10 cellular contexts compared by ENCODE assay signal in genomic region chr9:123678878-123679329, GRCh38.
DNase-seq lines count a peak whose midpoint lies in the region; ATAC-seq and TF ChIP-seq lines count a peak whose summit lies in the region.
"Had no signal": no experiment of that assay in that cellular context is flagged by ENCODE, and none has a peak within 500 bp of the region (broad histone marks: within the 10 kb centered on the region; RNA-seq: fewer than 3 reads in every experiment).

No MANE protein-coding gene starts in this region.

- peaks cover 34% of the 10 kb centered on the region for H3K36me3 Mint-ChIP-seq in CD8-positive, alpha-beta T cell

- H3K4me1 Mint-ChIP-seq in CD8-positive, alpha-beta T cell (ENCODE audit: low read depth), result peaks cover 17% of the 10 kb centered on the region

- peak overlapping the region; percentile 88 for H3K4me2 ChIP-seq in KMS-11

- no peak for ATAC-seq in CD8-positive, alpha-beta T cell
- ATAC-seq in GM19463 (IDR thresholded peaks at IDR 0.05; ENCODE audit: unreplicated experiment), result no peak
- ATAC-seq: gastrocnemius medialis had no signal

- peaks cover 3% of the 10 kb centered on the region for H3K9me3 Mint-ChIP-seq in CD8-positive, alpha-beta T cell

- DNase-seq in CD8-positive, alpha-beta T cell, result no peak
- DNase-seq in astrocyte of the hippocampus (ENCODE audit: low read depth, low spot score), result peak; percentile 43
- DNase-seq in activated CD4-positive, CD25-positive, alpha-beta regulatory T cell treated with anti-CD3 and anti-CD28 coated beads, Interleukin-2, amount 50 U/mL, for 72 hours, result no peak
- no peak for DNase-seq in H7
- DNase-seq: effector CD4-positive, alpha-beta T cell; gastrocnemius medialis; natural killer cell had no signal

- H3K27me3 ChIP-seq in CD8-positive, alpha-beta T cell (ENCODE audit: insufficient read depth, low read length), result no peaks in the 10 kb centered on the region
- H3K27me3 ChIP-seq in KMS-11 (ENCODE audit: insufficient read depth, low read depth) (no peaks in the 10 kb centered on the region), neutrophil (no peaks in the 10 kb centered on the region), H7 (ENCODE audit: control insufficient read depth, insufficient read depth, low read length) (no peaks in the 10 kb centered on the region)
- H3K27me3 ChIP-seq: gastrocnemius medialis had no signal

- H3K36me3 ChIP-seq in CD8-positive, alpha-beta T cell (ENCODE audit: insufficient read depth, low read length), result no peaks in the 10 kb centered on the region
- H3K36me3 ChIP-seq in KMS-11 (ENCODE audit: insufficient read depth) (no peaks in the 10 kb centered on the region), neutrophil (peaks cover 7% of the 10 kb centered on the region), H7 (replicated peaks; ENCODE audit: control insufficient read depth, insufficient read depth, low read length) (no peaks in the 10 kb centered on the region)
- H3K36me3 ChIP-seq: gastrocnemius medialis had no signal

- H3K4me3 Mint-ChIP-seq in CD8-positive, alpha-beta T cell, result no peak overlapping the region
- H3K4me3 Mint-ChIP-seq: natural killer cell had no signal

- H2AFZ ChIP-seq in KMS-11 (ENCODE audit: low read depth), result no peak overlapping the region

- no peak overlapping the region for H3K4me3 ChIP-seq in CD8-positive, alpha-beta T cell (ENCODE audit: low read depth, low read length)
- H3K4me3 ChIP-seq in KMS-11 (IDR thresholded peaks at IDR 0.05; ENCODE audit: insufficient read depth, low read depth, low read length), result no peak overlapping the region
- no peak overlapping the region for H3K4me3 ChIP-seq in neutrophil (ENCODE audit: low read depth in 1 of 2, low read length in 1 of 2)
- H3K4me3 ChIP-seq in H7 (ENCODE audit: insufficient read depth, low read depth, low read length), result no peak overlapping the region
- H3K4me3 ChIP-seq: gastrocnemius medialis had no signal

- H4K20me1 ChIP-seq in KMS-11 (ENCODE audit: insufficient read depth), result no peaks in the 10 kb centered on the region

- H3K27me3 Mint-ChIP-seq in CD8-positive, alpha-beta T cell (ENCODE audit: low read depth), result no peaks in the 10 kb centered on the region

- peak overlapping the region; percentile 27 for H3K27ac Mint-ChIP-seq in CD8-positive, alpha-beta T cell
- H3K27ac Mint-ChIP-seq: natural killer cell had no signal

- CTCF ChIA-PET in CD8-positive, alpha-beta T cell (lab: Charles Lee), result no interaction called here

- no peak for TF ChIP-seq CTCF in CD8-positive, alpha-beta T cell (IDR thresholded peaks at IDR 0.05)
- no peak for TF ChIP-seq CTCF in KMS-11 (conservative IDR thresholded peaks at IDR 0.05; ENCODE audit: low read depth, low read length)
- no peak for TF ChIP-seq CTCF in neutrophil (IDR thresholded peaks at IDR 0.05)

- H3K4me1 ChIP-seq in CD8-positive, alpha-beta T cell (ENCODE audit: insufficient read depth, low read length), result peaks cover 4% of the 10 kb centered on the region
- peaks cover 54% of the 10 kb centered on the region for H3K4me1 ChIP-seq in KMS-11 (ENCODE audit: low read depth, poor library complexity, severe bottlenecking)
- H3K4me1 ChIP-seq in neutrophil (ENCODE audit: control insufficient read depth in 1 of 2, insufficient read depth in 1 of 2, low read depth in 1 of 2, low read length in 1 of 2), result peaks cover 32% of the 10 kb centered on the region in 2 experiments
- H3K4me1 ChIP-seq: gastrocnemius medialis had no signal

- peak overlapping the region; percentile 39; the same call in 1 of the 2 replicates for H3K9ac ChIP-seq in KMS-11

- POLR2A ChIA-PET in CD8-positive, alpha-beta T cell (lab: Charles Lee), result no interaction called here

- no peaks in the 10 kb centered on the region for H3K79me2 ChIP-seq in KMS-11 (ENCODE audit: insufficient read depth, low read depth)

- H3K9me3 ChIP-seq in CD8-positive, alpha-beta T cell (ENCODE audit: low read length), result no peaks in the 10 kb centered on the region
- H3K9me3 ChIP-seq in neutrophil, result no peaks in the 10 kb centered on the region
- H3K9me3 ChIP-seq: gastrocnemius medialis had no signal

- intact Hi-C loops in CD8-positive, alpha-beta T cell (cut with DNase I, micrococcal nuclease), result no loop called here

- H3K27ac ChIP-seq in CD8-positive, alpha-beta T cell (ENCODE audit: low read depth, low read length), result no peak overlapping the region
- H3K27ac ChIP-seq in KMS-11, result peak overlapping the region; percentile 78
- peak overlapping the region; percentile 84 for H3K27ac ChIP-seq in neutrophil
- H3K27ac ChIP-seq: gastrocnemius medialis had no signal
